In genomic region chr11:66272600-66272999, GRCh38 we compare ENCODE assay signal across 17 cellular contexts. TPM values are rescaled to one million over a fixed set of nuclear protein-coding genes. Genes with fewer than 3 reads are reported as not detected.
A peak's percentile ranks its signal among the peaks of the same experiment; 100 is the strongest.
DNase-seq lines count a peak whose midpoint lies in the region; ATAC-seq, FAIRE-seq and TF ChIP-seq lines count a peak whose summit lies in the region.
"Had no signal": no experiment of that assay in that cellular context is flagged by ENCODE, and none has a peak within 500 bp of the region (broad histone marks: within the 10 kb centered on the region; RNA-seq: fewer than 3 reads in every experiment).

No MANE protein-coding gene starts in this region.

- no peak overlapping the region for H2AFZ ChIP-seq in astrocyte (ENCODE audit: low read depth, low read length)

- TF ChIP-seq CTCF in astrocyte (IDR thresholded peaks at IDR 0.05; ENCODE audit: insufficient read depth, low read depth, low read length): no peak
- TF ChIP-seq CTCF in nephron progenitor cell (IDR thresholded peaks at IDR 0.05): no peak

- H3K9ac ChIP-seq in astrocyte (ENCODE audit: low read length): no peak overlapping the region

- ATAC-seq in GM19395 (IDR thresholded peaks at IDR 0.05; ENCODE audit: unreplicated experiment): no peak
- ATAC-seq in GM18858 (IDR thresholded peaks at IDR 0.05; ENCODE audit: unreplicated experiment): no peak

- H3K27ac Mint-ChIP-seq in IgD-negative memory B cell (peak overlapping the region in 2 of 3 donors; percentile 26 to 71), astrocyte (ENCODE audit: unreplicated experiment) (no peak overlapping the region), nephron progenitor cell (peak overlapping the region; percentile 22)
- H3K27ac Mint-ChIP-seq: H9 had no signal

- H3K36me3 ChIP-seq in astrocyte (ENCODE audit: insufficient read depth, low read length): peaks cover 36% of the 10 kb centered on the region

- H3K27me3 Mint-ChIP-seq in IgD-negative memory B cell (no peaks in the 10 kb centered on the region), astrocyte (ENCODE audit: low read depth, unreplicated experiment) (no peaks in the 10 kb centered on the region), nephron progenitor cell (ENCODE audit: low read depth, poor library complexity) (no peaks in the 10 kb centered on the region)

- peaks cover 6 to 20% (median 10%) of the 10 kb centered on the region in 3 donors for H3K4me1 Mint-ChIP-seq in IgD-negative memory B cell
- peaks cover 6% of the 10 kb centered on the region for H3K4me1 Mint-ChIP-seq in astrocyte (ENCODE audit: low read depth, unreplicated experiment)
- H3K4me1 Mint-ChIP-seq in nephron progenitor cell: peaks cover 21% of the 10 kb centered on the region

- peaks cover 16% of the 10 kb centered on the region for H3K4me1 ChIP-seq in astrocyte (ENCODE audit: insufficient read depth, low read length)

- H3K4me2 ChIP-seq in astrocyte (ENCODE audit: low read length): no peak overlapping the region

- FAIRE-seq in astrocyte (lab: Jason Lieb, UNC): no peak
- FAIRE-seq: GM19239 had no signal

- H3K27ac ChIP-seq in astrocyte (ENCODE audit: low read depth, low read length): no peak overlapping the region
- H3K27ac ChIP-seq: C4-2B had no signal

- peaks cover 61% of the 10 kb centered on the region for H4K20me1 ChIP-seq in astrocyte (ENCODE audit: insufficient read depth, low read length)

- H3K9me3 ChIP-seq in astrocyte (ENCODE audit: insufficient read depth, low read depth, low read length): no peaks in the 10 kb centered on the region

- H3K36me3 Mint-ChIP-seq in IgD-negative memory B cell (peaks cover 5% of the 10 kb centered on the region), astrocyte (ENCODE audit: low read depth, unreplicated experiment) (peaks cover 24% of the 10 kb centered on the region), nephron progenitor cell (ENCODE audit: low read depth) (peaks cover 45% of the 10 kb centered on the region)

- DNase-seq in activated gamma-delta T cell treated with Interleukin-2 at 50 U/mL for 16 hours: peak; percentile 55
- no peak for DNase-seq in activated gamma-delta T cell (lab: John Stamatoyannopoulos, UW)
- no peak for DNase-seq in astrocyte (ENCODE audit: low read depth)
- DNase-seq in nephron progenitor cell: no peak
- no peak for DNase-seq in GDM1 (lab: John Stamatoyannopoulos, UW)
- DNase-seq: EL, H9, IMR-90, Kasumi-1, NCI-H187 treated with DMSO at 0.1 percent for 48 hours, NCI-H526 treated with DMSO at 0.1 percent for 48 hours, RPMI8226 had no signal

- H3K4me3 Mint-ChIP-seq in IgD-negative memory B cell (peak overlapping the region in 2 of 4 donors; percentile 38 to 75), astrocyte (ENCODE audit: unreplicated experiment) (peak overlapping the region; percentile 8), nephron progenitor cell (no peak overlapping the region)
- H3K4me3 Mint-ChIP-seq: H9 had no signal

- H3K79me2 ChIP-seq in astrocyte (ENCODE audit: insufficient read depth, low read length): peaks cover 36% of the 10 kb centered on the region

- H3K4me3 ChIP-seq in astrocyte (ENCODE audit: insufficient read depth, low read depth, low read length): no peak overlapping the region

- H3K9me3 Mint-ChIP-seq in IgD-negative memory B cell (no peaks in the 10 kb centered on the region), astrocyte (ENCODE audit: unreplicated experiment) (no peaks in the 10 kb centered on the region), nephron progenitor cell (no peaks in the 10 kb centered on the region)
- H3K9me3 Mint-ChIP-seq: H9 had no signal

- H3K27me3 ChIP-seq in astrocyte (ENCODE audit: insufficient read depth, low read length): no peaks in the 10 kb centered on the region

RNA-seq across cellular contexts. Expression of gene RAB1B, which starts 4.2 kb away (rescaled TPM):
- polyA plus RNA-seq in IgD-negative memory B cell: 14.8 TPM
- total RNA-seq in astrocyte: 109 and 120 TPM in 2 replicates

RNA-seq across cellular contexts. Expression of gene CNIH2, which starts 5.4 kb away (rescaled TPM):
- polyA plus RNA-seq in IgD-negative memory B cell: not detected
- total RNA-seq in astrocyte: 12.2 and 12.3 TPM in 2 replicates

RNA-seq across cellular contexts. Expression of gene KLC2, which starts 15.1 kb away (rescaled TPM):
- 13.6 TPM for polyA plus RNA-seq in IgD-negative memory B cell
- 43.1 and 44.8 TPM in 2 replicates for total RNA-seq in astrocyte

RNA-seq across cellular contexts. Expression of gene YIF1A, which starts 16.3 kb away (rescaled TPM):
- 72.5 TPM for polyA plus RNA-seq in IgD-negative memory B cell
- 129 and 159 TPM in 2 replicates for total RNA-seq in astrocyte

RNA-seq across cellular contexts. Expression of gene TMEM151A, which starts 19.1 kb away (rescaled TPM):
- polyA plus RNA-seq in IgD-negative memory B cell: not detected
- total RNA-seq in astrocyte: 1.8 and 2.0 TPM in 2 replicates
- total RNA-seq: IMR-90 had no signal
